10 cellular contexts compared by ENCODE assay signal in genomic region chr5:115549154-115549553, GRCh38. TPM values are rescaled to one million over a fixed set of nuclear protein-coding genes. Genes with fewer than 3 reads are reported as not detected.
DNase-seq lines count a peak whose midpoint lies in the region; ATAC-seq, FAIRE-seq and TF ChIP-seq lines count a peak whose summit lies in the region.
"Had no signal": no experiment of that assay in that cellular context is flagged by ENCODE, and none has a peak within 500 bp of the region (broad histone marks: within the 10 kb centered on the region; RNA-seq: fewer than 3 reads in every experiment).

No MANE protein-coding gene starts in this region.

- no peak for TF ChIP-seq POLR2A in H54 (IDR thresholded peaks at IDR 0.05; ENCODE audit: low read depth, low read length)

- DNase-seq in AG09309 (ENCODE audit: low read depth) (no peak), GM13977 (ENCODE audit: low spot score) (peak; percentile 47), NCI-H226 (peak; percentile 31), epithelial cell of proximal tubule (ENCODE audit: low read depth) (no peak), left colon (no peak), H54 (ENCODE audit: insufficient read length, low spot score) (no peak), activated T-cell treated with anti-CD3 and anti-CD28 coated beads for 4 hours (no peak)
- DNase-seq: amygdala, NCI-H1105 had no signal

- ATAC-seq in left colon (no peak), HG03039 (IDR thresholded peaks at IDR 0.05; ENCODE audit: unreplicated experiment) (no peak)

- in situ Hi-C loops in GM13977 (cut with MboI; ENCODE audit: low pct_unique_long_range_greater_than_20kb, low sequenced_read_pairs, unreplicated experiment): no loop called here

- FAIRE-seq in H54 (lab: Jason Lieb, UNC): no peak

- H3K4me3 ChIP-seq in AG09309 (ENCODE audit: control insufficient read depth, low read depth, low read length) (no peak overlapping the region), epithelial cell of proximal tubule (ENCODE audit: low read depth, low read length) (no peak overlapping the region)

- intact Hi-C loops in left colon (cut with DNase I, micrococcal nuclease): no loop called here

- TF ChIP-seq CTCF in AG09309 (IDR thresholded peaks at IDR 0.05; ENCODE audit: control insufficient read depth, insufficient read depth, low read depth, low read length, missing control alignments) (peak; percentile 22), GM13977 (IDR thresholded peaks at IDR 0.05; ENCODE audit: extremely low read depth, insufficient read depth, missing control alignments) (peak; percentile 61), epithelial cell of proximal tubule (conservative IDR thresholded peaks at IDR 0.05; ENCODE audit: low read depth, low read length) (peak; percentile 44)

RNA-seq across cellular contexts. Expression of gene FEM1C, which starts 4.6 kb away (rescaled TPM):
- 11.0 and 14.4 TPM in 2 replicates for total RNA-seq in epithelial cell of proximal tubule
- 10 to 100 TPM; 36.4 to 42.5 TPM for total RNA-seq in left colon

RNA-seq across cellular contexts. Expression of gene TICAM2, which starts 53.1 kb away (rescaled TPM):
- total RNA-seq in epithelial cell of proximal tubule: 1.2 and 1.7 TPM in 2 replicates
- 1 to 10 TPM; 1.7 to 2.2 TPM for total RNA-seq in left colon

Comparison
In these comparisons a context has a peak if more than half of its experiments do, and no peak if none do; other contexts are left out.
1. DNase-seq: peak in GM13977 (single experiment) and NCI-H226 (single experiment); none in AG09309 (single experiment), epithelial cell of proximal tubule (single experiment), left colon (0 of 2), H54 (single experiment) and activated T-cell treated with anti-CD3 and anti-CD28 coated beads for 4 hours (single experiment).
2. Peak in every context shown above with its lines, with median percentiles within 50 percentile points of each other: CTCF ChIP-seq.